8 cellular contexts compared by ENCODE assay signal in the genomic region with DNA sequence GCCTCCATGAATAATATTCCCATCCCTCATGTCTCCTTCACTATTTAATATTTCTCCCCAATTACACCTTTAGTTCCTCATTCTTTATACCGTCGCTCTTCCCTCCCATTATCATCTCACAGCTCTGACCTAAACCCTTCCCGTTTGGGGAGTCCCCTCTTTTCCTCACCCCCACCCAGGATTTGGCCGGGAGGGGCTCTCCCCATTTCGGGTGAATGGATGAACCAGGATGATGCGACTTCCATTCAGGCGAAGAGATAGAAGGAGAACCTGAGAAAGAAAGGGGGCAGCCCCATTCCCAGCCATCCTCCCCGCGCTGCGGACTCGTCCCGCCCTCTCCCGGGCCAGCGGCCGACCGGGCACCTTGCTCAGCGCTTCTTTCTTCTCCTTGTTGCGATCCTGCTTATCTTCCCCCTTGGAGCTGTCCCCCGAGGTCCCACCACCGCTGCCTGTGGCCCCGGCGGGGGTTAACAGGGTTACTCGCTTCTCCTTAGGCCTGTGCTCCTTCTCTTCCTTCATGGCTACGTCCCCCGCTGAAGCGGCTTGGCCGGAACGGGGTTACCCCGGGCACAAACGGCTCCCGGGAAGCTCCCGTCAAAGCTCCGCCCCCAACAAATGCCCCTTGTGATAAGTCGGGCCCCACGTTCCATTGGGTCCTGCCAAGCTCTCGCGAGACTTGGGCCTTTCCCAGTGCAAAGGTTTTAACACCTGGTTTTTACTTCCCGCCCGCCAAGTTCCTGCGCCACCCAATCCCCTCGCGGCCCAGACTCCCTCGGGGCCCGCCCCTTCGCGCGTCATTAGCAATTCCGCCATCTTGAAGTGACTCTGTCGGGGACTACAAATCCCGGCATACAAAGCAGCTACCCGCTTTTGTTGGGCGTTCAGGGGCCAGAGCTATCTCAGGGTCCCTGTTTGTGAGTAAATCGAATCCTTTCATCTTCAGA. TPM values are rescaled to one million over a fixed set of nuclear protein-coding genes. Genes with fewer than 3 reads are reported as not detected.
DNase-seq lines count a peak whose midpoint lies in the region; TF ChIP-seq lines count a peak whose summit lies in the region.

A gene with protein sequence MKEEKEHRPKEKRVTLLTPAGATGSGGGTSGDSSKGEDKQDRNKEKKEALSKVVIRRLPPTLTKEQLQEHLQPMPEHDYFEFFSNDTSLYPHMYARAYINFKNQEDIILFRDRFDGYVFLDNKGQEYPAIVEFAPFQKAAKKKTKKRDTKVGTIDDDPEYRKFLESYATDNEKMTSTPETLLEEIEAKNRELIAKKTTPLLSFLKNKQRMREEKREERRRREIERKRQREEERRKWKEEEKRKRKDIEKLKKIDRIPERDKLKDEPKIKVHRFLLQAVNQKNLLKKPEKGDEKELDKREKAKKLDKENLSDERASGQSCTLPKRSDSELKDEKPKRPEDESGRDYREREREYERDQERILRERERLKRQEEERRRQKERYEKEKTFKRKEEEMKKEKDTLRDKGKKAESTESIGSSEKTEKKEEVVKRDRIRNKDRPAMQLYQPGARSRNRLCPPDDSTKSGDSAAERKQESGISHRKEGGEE (minus strand): TSS at position 554 of the 944 bp plus-strand sequence. CDS start 35 bp downstream, at position 519.

- peak within 1 kb of the TSS; percentile 98 to 99 (median 98) for H3K4me3 Mint-ChIP-seq in nephron
- peak within 1 kb of the TSS; percentile 99 for H3K4me3 Mint-ChIP-seq in stimulated activated naive CD8-positive, alpha-beta T cell treated with anti-CD3 and anti-CD28 coated beads, Interleukin-15, Interleukin-2, amounts not matched to agents 100 ng/mL and 50 ng/mL, for 24 hours

- H3K4me3 ChIP-seq in H7 (ENCODE audit: insufficient read depth, low read depth, low read length), result peak within 1 kb of the TSS; percentile 75
- H3K4me3 ChIP-seq in fibroblast of the aortic adventitia (ENCODE audit: low read depth, low read length), result peak within 1 kb of the TSS; percentile 77

- peaks cover 19% of the 10 kb centered on the region for H3K4me1 Mint-ChIP-seq in nephron
- H3K4me1 Mint-ChIP-seq in stimulated activated naive CD8-positive, alpha-beta T cell treated with anti-CD3 and anti-CD28 coated beads, Interleukin-15, Interleukin-2, amounts not matched to agents 100 ng/mL and 50 ng/mL, for 24 hours (ENCODE audit: low read depth), result peaks cover 27% of the 10 kb centered on the region

- no peaks in the 10 kb centered on the region for H3K36me3 ChIP-seq in H7 (replicated peaks; ENCODE audit: control insufficient read depth, insufficient read depth, low read length)

- H3K27ac Mint-ChIP-seq in nephron, result peak within 1 kb of the TSS; percentile 81 to 98 (median 97)
- H3K27ac Mint-ChIP-seq in stimulated activated naive CD8-positive, alpha-beta T cell treated with anti-CD3 and anti-CD28 coated beads, Interleukin-15, Interleukin-2, amounts not matched to agents 100 ng/mL and 50 ng/mL, for 24 hours, result peak within 1 kb of the TSS; percentile 98

- DNase-seq in ELF-1 (ENCODE audit: low read depth, low spot score) (peak; percentile 100), H7 (peak; percentile 91), M059J (ENCODE audit: low read depth) (peak; percentile 100), SHP77 treated with DMSO at 0.1 percent for 48 hours (lab: John Stamatoyannopoulos, UW) (peak; percentile 93), fibroblast of the aortic adventitia (ENCODE audit: low read depth) (peak; percentile 97)
- DNase-seq in activated effector memory CD4-positive, alpha-beta T cell treated with anti-CD3 and anti-CD28 coated beads, Interleukin-2, amount 50 U/mL, for 16 hours, result peak; percentile 97

- TF ChIP-seq CTCF in fibroblast of the aortic adventitia (IDR thresholded peaks at IDR 0.05; ENCODE audit: insufficient read depth, low read length) (no peak), nephron (IDR thresholded peaks at IDR 0.05; ENCODE audit: unreplicated experiment in 3 of 3) (no peak)

- peaks cover 26% of the 10 kb centered on the region for H3K36me3 Mint-ChIP-seq in nephron (ENCODE audit: low read depth)
- H3K36me3 Mint-ChIP-seq in stimulated activated naive CD8-positive, alpha-beta T cell treated with anti-CD3 and anti-CD28 coated beads, Interleukin-15, Interleukin-2, amounts not matched to agents 100 ng/mL and 50 ng/mL, for 24 hours (ENCODE audit: low read depth), result peaks cover 23% of the 10 kb centered on the region

- peaks cover 11% of the 10 kb centered on the region for H3K9me3 Mint-ChIP-seq in nephron
- H3K9me3 Mint-ChIP-seq in stimulated activated naive CD8-positive, alpha-beta T cell treated with anti-CD3 and anti-CD28 coated beads, Interleukin-15, Interleukin-2, amounts not matched to agents 100 ng/mL and 50 ng/mL, for 24 hours, result no peaks in the 10 kb centered on the region

- peaks cover 1% of the 10 kb centered on the region for H3K27me3 Mint-ChIP-seq in nephron (ENCODE audit: low read depth)
- no peaks in the 10 kb centered on the region for H3K27me3 Mint-ChIP-seq in stimulated activated naive CD8-positive, alpha-beta T cell treated with anti-CD3 and anti-CD28 coated beads, Interleukin-15, Interleukin-2, amounts not matched to agents 100 ng/mL and 50 ng/mL, for 24 hours

- H3K27me3 ChIP-seq in H7 (ENCODE audit: control insufficient read depth, insufficient read depth, low read length), result no peaks in the 10 kb centered on the region

RNA-seq across cellular contexts. Expression of the gene that starts here (rescaled TPM):
- total RNA-seq in H7 (2014; rRNA removed; shearing (Covaris generic)), result 3.9 and 6.2 TPM in 2 replicates
- total RNA-seq in M059J (2014; rRNA removed; shearing (Covaris generic)), result 11.9 and 12.9 TPM in 2 replicates
- 2.1 and 7.5 TPM in 2 replicates for total RNA-seq in fibroblast of the aortic adventitia (ENCODE audit: low replicate concordance)

Comparison
In these comparisons a context has a peak if more than half of its experiments do, and no peak if none do; other contexts are left out.
1. Peak in every context shown above with its lines: DNase-seq and H3K4me3 ChIP-seq.